Comparison of ENCODE assay signal across 17 cellular contexts in the genomic region with DNA sequence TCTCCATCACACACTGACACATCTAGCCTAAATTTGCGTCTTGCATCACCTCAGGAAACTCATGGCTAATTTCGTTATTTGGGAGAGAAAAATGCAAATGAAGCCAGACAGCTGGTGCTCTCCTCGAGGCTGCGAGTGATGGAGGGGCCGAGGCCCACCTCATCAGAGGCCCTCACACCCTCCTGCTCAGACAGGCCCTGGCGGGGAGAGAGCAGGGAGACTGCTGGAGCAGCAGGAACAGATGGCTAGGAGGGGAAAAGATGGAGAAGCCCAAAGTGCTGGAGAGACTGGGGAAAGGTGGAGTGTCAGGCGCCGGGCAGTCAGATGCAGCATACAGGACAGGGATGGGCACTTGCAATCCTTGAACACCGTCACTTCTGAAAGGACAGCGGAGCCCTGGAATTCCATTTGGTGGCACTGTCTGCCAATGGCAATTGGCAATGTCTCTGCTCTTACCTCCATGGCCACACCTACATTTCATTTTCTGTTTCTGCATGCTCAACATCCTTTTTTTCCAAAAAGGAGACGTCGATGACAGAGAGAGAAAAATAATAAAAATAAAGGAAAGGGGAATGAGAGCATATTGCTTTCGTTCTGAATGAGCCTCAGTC.
DNase-seq lines count a peak whose midpoint lies in the region; ATAC-seq and TF ChIP-seq lines count a peak whose summit lies in the region.
"Had no signal": no experiment of that assay in that cellular context is flagged by ENCODE, and none has a peak within 500 bp of the region (broad histone marks: within the 10 kb centered on the region; RNA-seq: fewer than 3 reads in every experiment).

No MANE protein-coding gene starts in this region.

- H3F3A ChIP-seq in PC-3 (ENCODE audit: low read length, unreplicated experiment), result no peaks in the 10 kb centered on the region

- no peak overlapping the region for H2BK15ac ChIP-seq in neuronal stem cell (ENCODE audit: low read length)

- no peak overlapping the region for H2BK12ac ChIP-seq in neuronal stem cell (ENCODE audit: low read length)

- H3K9me3 ChIP-seq in PC-3 (ENCODE audit: low read length), result no peaks in the 10 kb centered on the region
- no peaks in the 10 kb centered on the region for H3K9me3 ChIP-seq in neuronal stem cell (replicated peaks in 1 of 2; ENCODE audit: control insufficient read depth in 2 of 2, insufficient read depth in 1 of 2, low read depth in 1 of 2, low read length in 2 of 2)
- H3K9me3 ChIP-seq: BLaER1 treated with 17β-estradiol and CSF1 and Interleukin-3, amounts not matched to agents 10 nM and 100 nM; SJCRH30 had no signal

- H3K79me1 ChIP-seq in neuronal stem cell (ENCODE audit: low read depth, low read length), result no peaks in the 10 kb centered on the region

- peak; percentile 60 for DNase-seq in NCI-H82 (lab: John Stamatoyannopoulos, UW)
- no peak for DNase-seq in NCI-H82 treated with DMSO at 0.1 percent for 48 hours (lab: John Stamatoyannopoulos, UW; ENCODE audit: unreplicated experiment)
- peak; percentile 91 for DNase-seq in NCI-H1694 treated with DMSO at 0.1 percent for 48 hours (lab: John Stamatoyannopoulos, UW)
- DNase-seq in PC-3, result peak; percentile 56
- DNase-seq in neuronal stem cell (ENCODE audit: low spot score), result no peak
- DNase-seq in iPS-NIHi11 (ENCODE audit: low spot score), result no peak
- DNase-seq in T-helper 1 cell, result no peak
- no peak for DNase-seq in NCI-H510A (lab: John Stamatoyannopoulos, UW)
- DNase-seq: DMS79 treated with DMSO at 0.1 percent for 48 hours, GDM1, GM23248, KBM-7, NCI-H1092, NCI-H526 treated with DMSO at 0.1 percent for 48 hours, SJCRH30, SW 1271 had no signal

- H4K20me1 ChIP-seq in PC-3 (ENCODE audit: low read length), result no peaks in the 10 kb centered on the region
- H4K20me1 ChIP-seq: BLaER1 treated with 17β-estradiol and CSF1 and Interleukin-3, amounts not matched to agents 10 nM and 100 nM had no signal

- H2AK5ac ChIP-seq in neuronal stem cell (ENCODE audit: low read depth, low read length), result no peak overlapping the region

- POLR2A ChIA-PET in PC-3 (lab: Charles Lee; ENCODE audit: unreplicated experiment), result no interaction called here

- no peak overlapping the region for H3K4me2 ChIP-seq in PC-3 (ENCODE audit: low read length)
- H3K4me2 ChIP-seq in neuronal stem cell (ENCODE audit: insufficient read depth, low read length, poor library complexity, severe bottlenecking), result no peak overlapping the region

- H3K9me2 ChIP-seq in PC-3 (replicated peaks; ENCODE audit: low read length), result no peaks in the 10 kb centered on the region

- H3K27ac ChIP-seq in PC-3 (ENCODE audit: low read length), result no peak overlapping the region
- no peak overlapping the region for H3K27ac ChIP-seq in neuronal stem cell (replicated peaks; ENCODE audit: low read length)
- H3K27ac ChIP-seq: BLaER1 treated with 17β-estradiol and CSF1 and Interleukin-3, amounts not matched to agents 10 nM and 100 nM; GM23248; SJCRH30 had no signal

- no peak overlapping the region for H3K23ac ChIP-seq in neuronal stem cell (ENCODE audit: low read depth, low read length, poor library complexity)

- H2BK5ac ChIP-seq in neuronal stem cell (ENCODE audit: low read length), result no peak overlapping the region

- no peak overlapping the region for H4K91ac ChIP-seq in neuronal stem cell (ENCODE audit: low read depth, low read length, poor library complexity)

- H3K14ac ChIP-seq in neuronal stem cell (ENCODE audit: low read length), result no peak overlapping the region

- CTCF ChIA-PET in PC-3 (lab: Charles Lee), result no interaction called here

- H3K79me2 ChIP-seq in PC-3 (ENCODE audit: low read length), result no peaks in the 10 kb centered on the region

- peak; percentile 47 for TF ChIP-seq CTCF in PC-3 (conservative IDR thresholded peaks at IDR 0.05; ENCODE audit: low read depth, low read length)

- WGBS in neuronal stem cell (ENCODE audit: extremely low coverage in 2 of 2, insufficient read length in 2 of 2, insufficient replicate concordance in 1 of 2), 2 donors, result no CpG with 5 or more reads among the region's 13 CpGs

- BruUV-seq in PC-3 (replicated peaks; lab: Mats Ljungman, UMichigan), result no TSS peak

- H3K9ac ChIP-seq in PC-3 (ENCODE audit: low read length) (no peak overlapping the region), neuronal stem cell (ENCODE audit: low read depth, low read length, poor library complexity) (no peak overlapping the region)
- H3K9ac ChIP-seq: BLaER1 treated with 17β-estradiol and CSF1 and Interleukin-3, amounts not matched to agents 10 nM and 100 nM; GM23248 had no signal

- no peak overlapping the region for H2BK120ac ChIP-seq in neuronal stem cell (ENCODE audit: low read depth, low read length)

- H3K4me1 ChIP-seq in PC-3 (ENCODE audit: insufficient read depth, low read length) (peaks cover 11% of the 10 kb centered on the region), neuronal stem cell (ENCODE audit: control insufficient read depth in 2 of 2, insufficient read depth in 1 of 2, low read depth in 1 of 2, low read length in 2 of 2) (peaks cover 0 to 5% of the 10 kb centered on the region in 2 donors)
- H3K4me1 ChIP-seq: SJCRH30 had no signal

- no peaks in the 10 kb centered on the region for H3K27me3 ChIP-seq in PC-3 (ENCODE audit: low read length)
- H3K27me3 ChIP-seq in neuronal stem cell (ENCODE audit: control insufficient read depth in 3 of 3, insufficient read depth in 3 of 3, low read depth in 1 of 3, low read length in 3 of 3), result peaks cover 0 to 8% (median 0%) of the 10 kb centered on the region in 3 experiments
- H3K27me3 ChIP-seq: BLaER1 treated with 17β-estradiol and CSF1 and Interleukin-3, amounts not matched to agents 10 nM and 100 nM had no signal

- H3K36me3 ChIP-seq in PC-3 (ENCODE audit: low read depth, low read length) (no peaks in the 10 kb centered on the region), neuronal stem cell (replicated peaks in 1 of 2; ENCODE audit: control insufficient read depth in 2 of 2, insufficient read depth in 2 of 2, low read length in 2 of 2) (no peaks in the 10 kb centered on the region)
- H3K36me3 ChIP-seq: BLaER1 treated with 17β-estradiol and CSF1 and Interleukin-3, amounts not matched to agents 10 nM and 100 nM; SJCRH30 had no signal

- intact Hi-C loops in PC-3 (cut with micrococcal nuclease), result loop anchor here (1.0 to 10.0 kb wide), 2 partner anchors 254 to 573 kb away; no protein-coding TSS in a partner anchor

- no peak overlapping the region for H3K4ac ChIP-seq in neuronal stem cell (ENCODE audit: low read length)

- no peak overlapping the region for H4K8ac ChIP-seq in neuronal stem cell (ENCODE audit: low read depth, low read length)

- no peak overlapping the region for H2AFZ ChIP-seq in PC-3 (ENCODE audit: low read length)
- peak overlapping the region; percentile 6 for H2AFZ ChIP-seq in neuronal stem cell (ENCODE audit: low read length)
- H2AFZ ChIP-seq: GM23248 had no signal

- ATAC-seq in PC-3, result peak; percentile 45

- H3K18ac ChIP-seq in neuronal stem cell (ENCODE audit: low read length), result peak overlapping the region; percentile 9

- H3K4me3 ChIP-seq in PC-3 (ENCODE audit: low read length), result no peak overlapping the region
- no peak overlapping the region for H3K4me3 ChIP-seq in neuronal stem cell (ENCODE audit: low read length in 2 of 2)
- H3K4me3 ChIP-seq: BLaER1 treated with 17β-estradiol and CSF1 and Interleukin-3, amounts not matched to agents 10 nM and 100 nM; GM23248; SJCRH30 had no signal

Comparison
In these comparisons a context has a peak if more than half of its experiments do, and no peak if none do; other contexts are left out.
1. DNase-seq: peak in NCI-H82 (single experiment), NCI-H1694 treated with DMSO at 0.1 percent for 48 hours (single experiment) and PC-3 (single experiment); none in NCI-H82 treated with DMSO at 0.1 percent for 48 hours (single experiment), neuronal stem cell (single experiment), iPS-NIHi11 (single experiment), T-helper 1 cell (0 of 5) and NCI-H510A (single experiment).